In the genomic region with DNA sequence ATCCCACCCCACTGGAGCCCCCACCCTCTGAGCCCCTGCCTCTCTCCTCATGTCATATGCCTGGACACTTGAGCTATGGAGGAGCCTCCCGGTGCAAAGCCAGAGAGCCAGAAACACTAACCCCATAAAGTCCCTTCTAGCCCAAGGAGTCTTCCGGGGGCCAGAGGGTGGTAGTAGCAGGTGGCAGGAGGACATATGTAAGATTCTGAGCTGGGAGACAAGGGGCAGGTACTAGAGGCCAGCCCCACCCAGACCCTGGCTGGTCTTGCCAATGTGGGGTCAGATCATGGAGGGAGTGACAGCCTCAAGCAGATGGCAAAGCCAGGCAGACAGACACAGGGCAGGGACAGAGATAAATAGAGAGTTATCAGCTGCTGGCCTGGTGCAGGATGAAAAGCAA, we compare ENCODE assay signal across 25 cellular contexts.
"Had no signal": no experiment of that assay in that cellular context is flagged by ENCODE, and none has a peak within 500 bp of the region (broad histone marks: within the 10 kb centered on the region; RNA-seq: fewer than 3 reads in every experiment).

No MANE protein-coding gene starts in this region.

- H3K36me3 ChIP-seq: neural progenitor cell, pancreas, prostate gland, right lobe of liver, sigmoid colon, stomach, thoracic aorta, thyroid gland, tibial nerve, upper lobe of left lung, vagina had no signal

- H3K4me1 Mint-ChIP-seq: natural killer cell; nephron; neural progenitor cell; stimulated activated effector memory CD8-positive, alpha-beta T cell treated with anti-CD3 and anti-CD28 coated beads, Interleukin-12 subunit alpha, Interleukin-12 subunit beta, amount 100 ng/mL, for 72 hours had no signal

- H3K4me3 ChIP-seq: neural progenitor cell, pancreas, prostate gland, right lobe of liver, sigmoid colon, stomach, thoracic aorta, thyroid gland, tibial nerve, upper lobe of left lung, vagina had no signal

- H3K4me3 Mint-ChIP-seq: naive thymus-derived CD4-positive, alpha-beta T cell; natural killer cell; nephron; neural progenitor cell; stimulated activated effector memory CD8-positive, alpha-beta T cell treated with anti-CD3 and anti-CD28 coated beads, Interleukin-12 subunit alpha, Interleukin-12 subunit beta, amount 100 ng/mL, for 72 hours; stimulated activated naive CD8-positive, alpha-beta T cell treated with anti-CD3 and anti-CD28 coated beads, Interleukin-15, Interleukin-2, amounts not matched to agents 100 ng/mL and 50 ng/mL, for 24 hours had no signal

- ATAC-seq: naive thymus-derived CD4-positive, alpha-beta T cell; natural killer cell; pancreas; right cardiac atrium; right lobe of liver; stimulated activated effector memory CD8-positive, alpha-beta T cell treated with anti-CD3 and anti-CD28 coated beads, Interleukin-12 subunit alpha, Interleukin-12 subunit beta, amount 100 ng/mL, for 72 hours had no signal

- H3K9me3 ChIP-seq: pancreas, prostate gland, right lobe of liver, sigmoid colon, stomach, thoracic aorta, thyroid gland, tibial nerve, upper lobe of left lung, vagina had no signal

- H3K36me3 Mint-ChIP-seq: naive thymus-derived CD4-positive, alpha-beta T cell; natural killer cell; neural progenitor cell; stimulated activated effector memory CD8-positive, alpha-beta T cell treated with anti-CD3 and anti-CD28 coated beads, Interleukin-12 subunit alpha, Interleukin-12 subunit beta, amount 100 ng/mL, for 72 hours had no signal

- H3K9me3 Mint-ChIP-seq: naive thymus-derived CD4-positive, alpha-beta T cell; natural killer cell; nephron; neural progenitor cell; stimulated activated effector memory CD8-positive, alpha-beta T cell treated with anti-CD3 and anti-CD28 coated beads, Interleukin-12 subunit alpha, Interleukin-12 subunit beta, amount 100 ng/mL, for 72 hours; stimulated activated naive CD8-positive, alpha-beta T cell treated with anti-CD3 and anti-CD28 coated beads, Interleukin-15, Interleukin-2, amounts not matched to agents 100 ng/mL and 50 ng/mL, for 24 hours had no signal

- DNase-seq: naive thymus-derived CD4-positive, alpha-beta T cell; natural killer cell; occipital lobe; pancreas; right cardiac atrium; right lobe of liver; sigmoid colon; small intestine; stimulated activated CD4-positive, alpha-beta T cell treated with anti-CD3 and anti-CD28 coated beads, Interleukin-12 subunit alpha, Interleukin-12 subunit beta, amount 100 ng/mL, for 4 hours; stimulated activated CD4-positive, alpha-beta T cell treated with anti-CD3 and anti-CD28 coated beads, Interleukin-2, amount 100 ng/mL, for 24 hours; stimulated activated CD4-positive, alpha-beta T cell treated with anti-CD3 and anti-CD28 coated beads, Interleukin-2, amount 100 ng/mL, for 48 hours; stimulated activated CD4-positive, alpha-beta T cell treated with anti-CD3 and anti-CD28 coated beads, Interleukin-4, amount 100 ng/mL, for 24 hours; stimulated activated naive CD4-positive, alpha-beta T cell; stomach; thyroid gland; trophoblast cell; upper lobe of left lung had no signal

- H3K27me3 ChIP-seq: pancreas, right lobe of liver, sigmoid colon, stomach, thyroid gland, tibial nerve, vagina had no signal

- H2AFZ ChIP-seq: neural progenitor cell had no signal

- H3K27ac Mint-ChIP-seq: natural killer cell; nephron; stimulated activated effector memory CD8-positive, alpha-beta T cell treated with anti-CD3 and anti-CD28 coated beads, Interleukin-12 subunit alpha, Interleukin-12 subunit beta, amount 100 ng/mL, for 72 hours; stimulated activated naive CD8-positive, alpha-beta T cell treated with anti-CD3 and anti-CD28 coated beads, Interleukin-15, Interleukin-2, amounts not matched to agents 100 ng/mL and 50 ng/mL, for 24 hours had no signal

- H3K27ac ChIP-seq: neural progenitor cell, pancreas, prostate gland, right lobe of liver, sigmoid colon, stomach, thoracic aorta, thyroid gland, tibial nerve, upper lobe of left lung, vagina had no signal

- H3K27me3 Mint-ChIP-seq: stimulated activated naive CD8-positive, alpha-beta T cell treated with anti-CD3 and anti-CD28 coated beads, Interleukin-15, Interleukin-2, amounts not matched to agents 100 ng/mL and 50 ng/mL, for 24 hours had no signal

- H3K4me1 ChIP-seq: pancreas, right lobe of liver, tibial nerve had no signal

- H3K4me2 ChIP-seq: neural progenitor cell had no signal
